Comparison of ENCODE assay signal across 12 cellular contexts in genomic region chr1:15047237-15047636, GRCh38.
"Had no signal": no experiment of that assay in that cellular context is flagged by ENCODE, and none has a peak within 500 bp of the region (broad histone marks: within the 10 kb centered on the region; RNA-seq: fewer than 3 reads in every experiment).

No MANE protein-coding gene starts in this region.

- H3K36me3 Mint-ChIP-seq: immature natural killer cell had no signal

- H3K4me1 ChIP-seq: foreskin keratinocyte, heart left ventricle, left ventricle myocardium inferior, lower lobe of right lung had no signal

- H2AFZ ChIP-seq: hepatocyte had no signal

- H3K27ac ChIP-seq: coronary artery, epithelial cell of prostate, esophagus muscularis mucosa, foreskin keratinocyte, gastroesophageal sphincter, heart left ventricle, hepatocyte, left ventricle myocardium inferior, lower lobe of right lung had no signal

- H3K4me3 Mint-ChIP-seq: immature natural killer cell had no signal

- H3K27ac Mint-ChIP-seq: immature natural killer cell had no signal

- DNase-seq: effector memory CD4-positive, alpha-beta T cell had no signal

- H3K36me3 ChIP-seq: heart left ventricle, left ventricle myocardium inferior had no signal

- H3K27me3 ChIP-seq: dorsolateral prefrontal cortex, esophagus muscularis mucosa, foreskin keratinocyte, gastroesophageal sphincter, heart left ventricle, hepatocyte had no signal

- H3K4me2 ChIP-seq: hepatocyte had no signal

- H3K4me1 Mint-ChIP-seq: immature natural killer cell had no signal

- H3K4me3 ChIP-seq: coronary artery, dorsolateral prefrontal cortex, esophagus muscularis mucosa, gastroesophageal sphincter, heart left ventricle, hepatocyte, left ventricle myocardium inferior, lower lobe of right lung had no signal

- H3K9me3 Mint-ChIP-seq: immature natural killer cell had no signal

- H3K9me3 ChIP-seq: esophagus muscularis mucosa, gastroesophageal sphincter, heart left ventricle, left ventricle myocardium inferior, lower lobe of right lung had no signal
